In genomic region chr19:29890392-29890791, GRCh38 we compare ENCODE assay signal across 31 cellular contexts.
"Had no signal": no experiment of that assay in that cellular context is flagged by ENCODE, and none has a peak within 500 bp of the region (broad histone marks: within the 10 kb centered on the region; RNA-seq: fewer than 3 reads in every experiment).

No MANE protein-coding gene starts in this region.

- H3K27me3 ChIP-seq: neutrophil, pancreas, right lobe of liver, spleen, suprapubic skin, testis, transverse colon, upper lobe of right lung, uterus had no signal

- DNase-seq: naive thymus-derived CD8-positive, alpha-beta T cell; nephron progenitor cell; nucleus accumbens; pancreas; psoas muscle; right cardiac atrium; right lobe of liver; spleen; stimulated activated CD4-positive, alpha-beta T cell treated with anti-CD3 and anti-CD28 coated beads, Interleukin-12 subunit alpha, Interleukin-12 subunit beta, amount 100 ng/mL, for 4 hours; stimulated activated CD4-positive, alpha-beta T cell treated with anti-CD3 and anti-CD28 coated beads, Interleukin-1b, Interleukin-23, amount 100 ng/mL, for 48 hours; stimulated activated CD4-positive, alpha-beta T cell treated with anti-CD3 and anti-CD28 coated beads, Interleukin-4, amount 100 ng/mL, for 1 hour; stimulated activated CD4-positive, alpha-beta T cell treated with anti-CD3 and anti-CD28 coated beads, Interleukin-4, amount 100 ng/mL, for 4 hours; stimulated activated CD8-positive, alpha-beta memory T cell treated with anti-CD3 and anti-CD28 coated beads, Interleukin-4, amount 100 ng/mL, for 48 hours; stimulated activated naive CD4-positive, alpha-beta T cell; stimulated activated naive CD8-positive, alpha-beta T cell treated with anti-CD3 and anti-CD28 coated beads, Interleukin-15, amount 100 ng/mL, for 72 hours; stimulated activated naive CD8-positive, alpha-beta T cell treated with anti-CD3 and anti-CD28 coated beads, Interleukin-15, Interleukin-2, amounts not matched to agents 100 U/mL and 50 U/mL, for 24 hours; substantia nigra; testis; tibial artery; transverse colon; upper lobe of right lung; uterus had no signal

- H3K4me3 ChIP-seq: pancreas, psoas muscle, right lobe of liver, skin epidermis, smooth muscle cell, spleen, suprapubic skin, testis, tibial artery, transverse colon, upper lobe of right lung, uterus had no signal

- H3K4me2 ChIP-seq: smooth muscle cell had no signal

- H3K9me3 Mint-ChIP-seq: nephron progenitor cell had no signal

- ATAC-seq: naive thymus-derived CD8-positive, alpha-beta T cell; pancreas; psoas muscle; right cardiac atrium; right lobe of liver; stimulated activated memory B cell treated with anti-CD40 and anti-IgM and Interleukin-4, amounts not matched to agents 10 μg/mL and 1 μg/mL and 100 μg/mL, for 72 hours; stimulated activated naive CD8-positive, alpha-beta T cell treated with anti-CD3 and anti-CD28 coated beads, Interleukin-15, amount 100 ng/mL, for 72 hours; stimulated activated naive CD8-positive, alpha-beta T cell treated with anti-CD3 and anti-CD28 coated beads, Interleukin-15, Interleukin-2, amounts not matched to agents 100 U/mL and 50 U/mL, for 24 hours; upper lobe of right lung had no signal

- H3K27ac ChIP-seq: neutrophil, pancreas, psoas muscle, right lobe of liver, skin epidermis, spleen, suprapubic skin, testis, tibial artery, transverse colon, upper lobe of right lung, uterus had no signal

- H3K27me3 Mint-ChIP-seq: stimulated activated memory B cell treated with anti-CD40 and anti-IgM and Interleukin-4, amounts not matched to agents 10 μg/mL and 1 μg/mL and 100 μg/mL, for 72 hours; stimulated activated naive CD8-positive, alpha-beta T cell treated with anti-CD3 and anti-CD28 coated beads, Interleukin-15, amount 100 ng/mL, for 72 hours had no signal

- H3K36me3 ChIP-seq: neutrophil, pancreas, right lobe of liver, spleen, suprapubic skin, tibial artery, transverse colon, upper lobe of right lung, uterus had no signal

- H3K9me3 ChIP-seq: neutrophil, pancreas, psoas muscle, right lobe of liver, spleen, suprapubic skin, testis, tibial artery, transverse colon, upper lobe of right lung, uterus had no signal

- H3K4me3 Mint-ChIP-seq: naive thymus-derived CD8-positive, alpha-beta T cell; natural killer cell treated with Interleukin-12 subunit alpha and Interleukin-12 subunit beta and Interleukin-15 and Interleukin-18, amount 100 ng/mL, for 72 hours; nephron progenitor cell; neural crest cell; stimulated activated memory B cell treated with anti-CD40 and anti-IgM and Interleukin-4, amounts not matched to agents 10 μg/mL and 1 μg/mL and 100 μg/mL, for 72 hours; stimulated activated naive CD8-positive, alpha-beta T cell treated with anti-CD3 and anti-CD28 coated beads, Interleukin-15, amount 100 ng/mL, for 72 hours; type B pancreatic cell had no signal

- H3K36me3 Mint-ChIP-seq: naive thymus-derived CD8-positive, alpha-beta T cell; natural killer cell treated with Interleukin-12 subunit alpha and Interleukin-12 subunit beta and Interleukin-15 and Interleukin-18, amount 100 ng/mL, for 72 hours; stimulated activated memory B cell treated with anti-CD40 and anti-IgM and Interleukin-4, amounts not matched to agents 10 μg/mL and 1 μg/mL and 100 μg/mL, for 72 hours; type B pancreatic cell had no signal

- H3K4me1 Mint-ChIP-seq: neural crest cell had no signal

- H3K4me1 ChIP-seq: pancreas, right lobe of liver, testis, tibial artery, transverse colon, upper lobe of right lung, uterus had no signal

- H3K27ac Mint-ChIP-seq: natural killer cell treated with Interleukin-12 subunit alpha and Interleukin-12 subunit beta and Interleukin-15 and Interleukin-18, amount 100 ng/mL, for 72 hours; nephron progenitor cell; progenitor cell of endocrine pancreas; stimulated activated memory B cell treated with anti-CD40 and anti-IgM and Interleukin-4, amounts not matched to agents 10 μg/mL and 1 μg/mL and 100 μg/mL, for 72 hours; stimulated activated naive CD8-positive, alpha-beta T cell treated with anti-CD3 and anti-CD28 coated beads, Interleukin-15, amount 100 ng/mL, for 72 hours; type B pancreatic cell had no signal
